21 cellular contexts compared by ENCODE assay signal in genomic region chr7:87427289-87427688, GRCh38. TPM values are rescaled to one million over a fixed set of nuclear protein-coding genes. Genes with fewer than 3 reads are reported as not detected.
"Had no signal": no experiment of that assay in that cellular context is flagged by ENCODE, and none has a peak within 500 bp of the region (broad histone marks: within the 10 kb centered on the region; RNA-seq: fewer than 3 reads in every experiment).

No MANE protein-coding gene starts in this region.

- H3K9me3 ChIP-seq: esophagus muscularis mucosa, lower lobe of right lung, spleen, upper lobe of left lung had no signal

- DNase-seq: activated CD4-positive, alpha-beta T cell treated with anti-CD3 and anti-CD28 coated beads for 1 hour; activated gamma-delta T cell treated with Interleukin-2 at 50 U/mL for 16 hours; activated T-cell treated with anti-CD3 and anti-CD28 coated beads, Interleukin-2, amount 50 U/mL, for 1 hour; central memory CD4-positive, alpha-beta T cell; dorsolateral prefrontal cortex; effector memory CD8-positive, alpha-beta T cell; lower lobe of right lung; naive thymus-derived CD4-positive, alpha-beta T cell; occipital lobe; posterior cingulate gyrus; spleen; stimulated activated CD4-positive, alpha-beta T cell treated with anti-CD3 and anti-CD28 coated beads, Interleukin-4, amount 100 ng/mL, for 4 hours; stimulated activated naive CD8-positive, alpha-beta T cell treated with anti-CD3 and anti-CD28 coated beads, Interleukin-15, Interleukin-2, amounts not matched to agents 100 U/mL and 50 U/mL, for 24 hours; T-cell; upper lobe of left lung; WERI-Rb-1 had no signal

- H3K4me3 ChIP-seq: dorsolateral prefrontal cortex, esophagus muscularis mucosa, lower lobe of right lung, spleen, upper lobe of left lung had no signal

- H3K36me3 ChIP-seq: lower lobe of right lung, upper lobe of left lung, WERI-Rb-1 had no signal

- H3K27me3 ChIP-seq: dorsolateral prefrontal cortex, esophagus muscularis mucosa, spleen, upper lobe of left lung had no signal

- ATAC-seq: effector memory CD8-positive, alpha-beta T cell; lower lobe of right lung; naive thymus-derived CD4-positive, alpha-beta T cell; stimulated activated naive CD8-positive, alpha-beta T cell treated with anti-CD3 and anti-CD28 coated beads, Interleukin-15, Interleukin-2, amounts not matched to agents 100 U/mL and 50 U/mL, for 24 hours; T-cell had no signal

- H3K27ac ChIP-seq: dorsolateral prefrontal cortex, esophagus muscularis mucosa, lower lobe of right lung, spleen, upper lobe of left lung, WERI-Rb-1 had no signal

- FAIRE-seq: endothelial cell of umbilical vein, frontal cortex, islet of Langerhans, TTC549 had no signal

- H3K4me1 ChIP-seq: esophagus muscularis mucosa, lower lobe of right lung, spleen, upper lobe of left lung had no signal

RNA-seq across cellular contexts. Expression of gene ABCB4, which starts 48.2 kb away (rescaled TPM):
- total RNA-seq: lower lobe of right lung had no signal
- polyA plus RNA-seq: naive thymus-derived CD4-positive, alpha-beta T cell had no signal
